ENCODE assay signal across 11 cellular contexts in the genomic region with DNA sequence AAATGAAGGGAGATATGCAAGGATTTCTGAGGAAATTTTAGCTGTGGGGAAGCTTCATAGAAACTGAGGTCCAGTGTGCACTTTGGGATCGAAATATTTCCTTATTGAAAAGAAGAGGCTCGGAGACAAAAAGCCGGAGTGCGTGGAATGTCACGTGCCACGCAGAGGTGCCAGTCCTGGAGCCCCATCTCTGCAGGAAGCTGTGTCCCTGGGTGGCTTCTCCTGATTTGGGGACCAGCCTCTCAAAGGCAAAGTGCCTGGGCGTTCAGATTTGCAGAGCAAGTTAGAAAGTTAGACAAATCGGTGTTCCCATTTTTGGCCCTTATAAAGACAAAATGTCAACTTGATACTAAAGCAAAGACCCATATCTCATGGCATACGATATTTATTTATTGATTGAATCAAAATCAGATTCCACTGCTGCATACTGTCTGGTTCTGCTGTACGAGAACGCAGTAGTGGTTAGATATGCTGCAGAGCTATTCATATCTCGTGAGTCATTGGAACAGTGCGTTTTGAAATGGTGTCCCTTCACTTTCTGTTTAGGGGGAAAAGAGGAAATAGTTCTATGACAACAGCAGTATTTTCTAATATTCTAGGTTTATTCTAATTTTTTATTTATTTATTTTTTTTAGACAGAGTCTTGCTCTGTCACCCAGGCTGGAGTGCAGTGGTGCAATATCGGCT. TPM values are rescaled to one million over a fixed set of nuclear protein-coding genes. Genes with fewer than 3 reads are reported as not detected.
A peak's percentile ranks its signal among the peaks of the same experiment; 100 is the strongest.
DNase-seq lines count a peak whose midpoint lies in the region; ATAC-seq and TF ChIP-seq lines count a peak whose summit lies in the region.
"Had no signal": no experiment of that assay in that cellular context is flagged by ENCODE, and none has a peak within 500 bp of the region (broad histone marks: within the 10 kb centered on the region; RNA-seq: fewer than 3 reads in every experiment).

No MANE protein-coding gene starts in this region.

- no peak overlapping the region for H3K4me3 ChIP-seq in SJSA1
- no peak overlapping the region for H3K4me3 ChIP-seq in fibroblast of the aortic adventitia (ENCODE audit: low read depth, low read length)
- no peak overlapping the region for H3K4me3 ChIP-seq in SJCRH30
- H3K4me3 ChIP-seq: A549, SK-N-MC had no signal

- no peaks in the 10 kb centered on the region for H3K36me3 Mint-ChIP-seq in activated CD4-positive, alpha-beta T cell treated with anti-CD3 and anti-CD28 coated beads for 36 hours (ENCODE audit: low read depth)
- peaks cover 11% of the 10 kb centered on the region for H3K36me3 Mint-ChIP-seq in activated CD4-positive, alpha-beta T cell treated with anti-CD3 and anti-CD28 coated beads, Interleukin-2, amount 10 ng/mL, durations not matched to agents 7 days and 5 days (ENCODE audit: low read depth)

- intact Hi-C loops in activated CD4-positive, alpha-beta T cell treated with anti-CD3 and anti-CD28 coated beads for 36 hours (cut with DNase I, micrococcal nuclease), result no loop called here

- no peak for TF ChIP-seq CTCF in fibroblast of the aortic adventitia (IDR thresholded peaks at IDR 0.05; ENCODE audit: insufficient read depth, low read length)

- no peaks in the 10 kb centered on the region for H3K27me3 ChIP-seq in SJSA1 (replicated peaks)
- no peaks in the 10 kb centered on the region for H3K27me3 ChIP-seq in SJCRH30

- POLR2A ChIA-PET in activated CD4-positive, alpha-beta T cell treated with anti-CD3 and anti-CD28 coated beads for 36 hours (lab: Charles Lee), result no interaction called here
- POLR2A ChIA-PET in activated CD4-positive, alpha-beta T cell treated with anti-CD3 and anti-CD28 coated beads, Interleukin-2, amount 10 ng/mL, durations not matched to agents 7 days and 5 days (lab: Charles Lee), result no interaction called here

- H3K36me3 ChIP-seq in SJSA1 (no peaks in the 10 kb centered on the region), SJCRH30 (no peaks in the 10 kb centered on the region)

- CTCF ChIA-PET in activated CD4-positive, alpha-beta T cell treated with anti-CD3 and anti-CD28 coated beads for 36 hours (lab: Charles Lee), result interaction anchor here (0.5 to 1.3 kb wide), 4 partner anchors 8 to 568 kb away, joined by 3 to 7 read pairs (median 4); no protein-coding TSS in a partner anchor
- CTCF ChIA-PET in activated CD4-positive, alpha-beta T cell treated with anti-CD3 and anti-CD28 coated beads, Interleukin-2, amount 10 ng/mL, durations not matched to agents 7 days and 5 days (lab: Charles Lee), result interaction anchor here (0.6 to 4.6 kb wide), 4 partner anchors 9 to 71 kb away, joined by 3 to 35 read pairs (median 3); partner anchors contain the start of gene ATG16L1

- H3K27me3 Mint-ChIP-seq in activated CD4-positive, alpha-beta T cell treated with anti-CD3 and anti-CD28 coated beads for 36 hours, result no peaks in the 10 kb centered on the region
- H3K27me3 Mint-ChIP-seq in activated CD4-positive, alpha-beta T cell treated with anti-CD3 and anti-CD28 coated beads, Interleukin-2, amount 10 ng/mL, durations not matched to agents 7 days and 5 days, result no peaks in the 10 kb centered on the region

- peaks cover 44% of the 10 kb centered on the region for H3K4me1 ChIP-seq in SJSA1 (replicated peaks)
- no peaks in the 10 kb centered on the region for H3K4me1 ChIP-seq in SJCRH30

- ATAC-seq in activated CD4-positive, alpha-beta T cell treated with anti-CD3 and anti-CD28 coated beads for 36 hours, result peak; percentile 57
- ATAC-seq in stimulated activated naive CD8-positive, alpha-beta T cell treated with anti-CD3 and anti-CD28 coated beads, Interleukin-15, Interleukin-2, amounts not matched to agents 100 U/mL and 50 U/mL, for 24 hours, result peak; percentile 75
- ATAC-seq in GM21390 (IDR thresholded peaks at IDR 0.05; ENCODE audit: unreplicated experiment), result no peak

- no peak for DNase-seq in activated CD4-positive, alpha-beta T cell treated with anti-CD3 and anti-CD28 coated beads for 36 hours
- DNase-seq in activated CD4-positive, alpha-beta T cell treated with anti-CD3 and anti-CD28 coated beads, Interleukin-2, amount 10 ng/mL, durations not matched to agents 7 days and 5 days, result no peak
- DNase-seq in SJSA1 (ENCODE audit: low read depth in 1 of 2, low spot score in 2 of 2), result peak in 1 of 2 experiments; percentile 50
- peak; percentile 40 for DNase-seq in fibroblast of the aortic adventitia (ENCODE audit: low read depth)
- DNase-seq in stimulated activated naive CD8-positive, alpha-beta T cell treated with anti-CD3 and anti-CD28 coated beads, Interleukin-15, Interleukin-2, amounts not matched to agents 100 U/mL and 50 U/mL, for 24 hours, result no peak
- DNase-seq in SJCRH30, result no peak
- no peak for DNase-seq in activated gamma-delta T cell (lab: John Stamatoyannopoulos, UW)
- DNase-seq: NCI-H1092 had no signal

- H3K9me3 Mint-ChIP-seq in activated CD4-positive, alpha-beta T cell treated with anti-CD3 and anti-CD28 coated beads for 36 hours (ENCODE audit: low read depth), result no peaks in the 10 kb centered on the region
- peaks cover 2% of the 10 kb centered on the region for H3K9me3 Mint-ChIP-seq in activated CD4-positive, alpha-beta T cell treated with anti-CD3 and anti-CD28 coated beads, Interleukin-2, amount 10 ng/mL, durations not matched to agents 7 days and 5 days

- H3K27ac Mint-ChIP-seq in activated CD4-positive, alpha-beta T cell treated with anti-CD3 and anti-CD28 coated beads for 36 hours, result peak overlapping the region; percentile 6
- H3K27ac Mint-ChIP-seq in activated CD4-positive, alpha-beta T cell treated with anti-CD3 and anti-CD28 coated beads, Interleukin-2, amount 10 ng/mL, durations not matched to agents 7 days and 5 days, result no peak overlapping the region

- no peak overlapping the region for H3K4me3 Mint-ChIP-seq in activated CD4-positive, alpha-beta T cell treated with anti-CD3 and anti-CD28 coated beads for 36 hours
- H3K4me3 Mint-ChIP-seq in activated CD4-positive, alpha-beta T cell treated with anti-CD3 and anti-CD28 coated beads, Interleukin-2, amount 10 ng/mL, durations not matched to agents 7 days and 5 days, result no peak overlapping the region

- H3K27ac ChIP-seq in SJSA1 (peak overlapping the region; percentile 70), SJCRH30 (no peak overlapping the region)
- H3K27ac ChIP-seq: SK-N-MC had no signal

- peaks cover 51% of the 10 kb centered on the region for H3K4me1 Mint-ChIP-seq in activated CD4-positive, alpha-beta T cell treated with anti-CD3 and anti-CD28 coated beads for 36 hours
- peaks cover 67% of the 10 kb centered on the region for H3K4me1 Mint-ChIP-seq in activated CD4-positive, alpha-beta T cell treated with anti-CD3 and anti-CD28 coated beads, Interleukin-2, amount 10 ng/mL, durations not matched to agents 7 days and 5 days

- H3K9me3 ChIP-seq in SJSA1 (replicated peaks) (no peaks in the 10 kb centered on the region), SJCRH30 (replicated peaks) (no peaks in the 10 kb centered on the region)
- H3K9me3 ChIP-seq: A549 had no signal

RNA-seq across cellular contexts. Expression of gene ATG16L1, which starts 9.1 kb away (rescaled TPM):
- 10 to 100 TPM; 23.0 to 24.6 TPM for total RNA-seq in activated CD4-positive, alpha-beta T cell treated with anti-CD3 and anti-CD28 coated beads for 36 hours
- total RNA-seq in activated CD4-positive, alpha-beta T cell treated with anti-CD3 and anti-CD28 coated beads, Interleukin-2, amount 10 ng/mL, durations not matched to agents 7 days and 5 days, result 10 to 100 TPM; 52.6 to 55.4 TPM
- 54.3 and 78.8 TPM in 2 replicates for total RNA-seq in SJSA1 (2014; rRNA removed; shearing (Covaris generic))
- total RNA-seq in fibroblast of the aortic adventitia (ENCODE audit: low replicate concordance), result 28.6 and 53.1 TPM in 2 replicates
- total RNA-seq in SJCRH30 (2014; rRNA removed; shearing (Covaris generic)), result 26.6 and 28.9 TPM in 2 replicates
